ENCODE assay signal across 8 cellular contexts in genomic region chr3:134374791-134375541, GRCh38. TPM values are rescaled to one million over a fixed set of nuclear protein-coding genes. Genes with fewer than 3 reads are reported as not detected.
DNase-seq lines count a peak whose midpoint lies in the region; ATAC-seq and TF ChIP-seq lines count a peak whose summit lies in the region.

No MANE protein-coding gene starts in this region.

- peak overlapping the region in 1 of 10 donors; percentile 64 for H3K27ac Mint-ChIP-seq in naive thymus-derived CD8-positive, alpha-beta T cell

- TF ChIP-seq CTCF in Peyer's patch (IDR thresholded peaks at IDR 0.05), result no peak

- H3K36me3 ChIP-seq in Peyer's patch, result peaks cover 0 to 13% (median 0%) of the 10 kb centered on the region in 3 donors

- peak; percentile 10 to 13 for ATAC-seq in activated T-cell treated with anti-CD3 and anti-CD28 coated beads, Interleukin-2, amount 50 U/mL, for 4 hours
- no peak for ATAC-seq in naive thymus-derived CD8-positive, alpha-beta T cell
- ATAC-seq in GM21786 (IDR thresholded peaks at IDR 0.05; ENCODE audit: unreplicated experiment), result no peak

- peaks cover 6% of the 10 kb centered on the region for H3K4me1 Mint-ChIP-seq in activated T-cell treated with anti-CD3 and anti-CD28 coated beads, Interleukin-2, amount 50 U/mL, for 4 hours (ENCODE audit: low read depth)
- H3K4me1 Mint-ChIP-seq in naive thymus-derived CD8-positive, alpha-beta T cell, result peaks cover 7 to 15% (median 10%) of the 10 kb centered on the region in 4 donors

- H3K4me1 ChIP-seq in Peyer's patch, result peaks cover 0 to 48% (median 10%) of the 10 kb centered on the region in 4 donors

- H3K36me3 Mint-ChIP-seq in activated T-cell treated with anti-CD3 and anti-CD28 coated beads, Interleukin-2, amount 50 U/mL, for 4 hours (ENCODE audit: insufficient read depth), result no peaks in the 10 kb centered on the region
- H3K36me3 Mint-ChIP-seq in naive thymus-derived CD8-positive, alpha-beta T cell, result peaks cover 0 to 3% (median 0%) of the 10 kb centered on the region in 3 donors

- no peaks in the 10 kb centered on the region for H3K9me3 Mint-ChIP-seq in activated T-cell treated with anti-CD3 and anti-CD28 coated beads, Interleukin-2, amount 50 U/mL, for 4 hours
- no peaks in the 10 kb centered on the region for H3K9me3 Mint-ChIP-seq in naive thymus-derived CD8-positive, alpha-beta T cell

- no peaks in the 10 kb centered on the region for H3K9me3 ChIP-seq in Peyer's patch

- TF ChIP-seq POLR2A in Peyer's patch (IDR thresholded peaks at IDR 0.05), result no peak

- POLR2A ChIA-PET in naive thymus-derived CD8-positive, alpha-beta T cell (lab: Charles Lee), result no interaction called here

- H3K27ac ChIP-seq in Peyer's patch (peak overlapping the region; percentile 73 to 98 (median 90)), epithelial cell of prostate (peak overlapping the region; percentile 99)

- H3K4me3 Mint-ChIP-seq in activated T-cell treated with anti-CD3 and anti-CD28 coated beads, Interleukin-2, amount 50 U/mL, for 4 hours, result peak overlapping the region; percentile 77
- H3K4me3 Mint-ChIP-seq in naive thymus-derived CD8-positive, alpha-beta T cell, result peak overlapping the region; percentile 68 to 93 (median 81)

- H3K4me3 ChIP-seq in Peyer's patch, result peak overlapping the region; percentile 49 to 75 (median 62)

- no peak for DNase-seq in activated T-cell treated with anti-CD3 and anti-CD28 coated beads, Interleukin-2, amount 50 U/mL, for 4 hours
- DNase-seq in activated T-cell treated with anti-CD3 and anti-CD28 coated beads for 4 hours (no peak), Peyer's patch (peak in 2 of 3 donors; percentile 79 to 83), epithelial cell of prostate (ENCODE audit: low read depth, low spot score) (no peak), OCI-M1 (lab: John Stamatoyannopoulos, UW) (no peak)
- DNase-seq in naive thymus-derived CD8-positive, alpha-beta T cell, result no peak
- DNase-seq in stimulated activated CD4-positive, alpha-beta T cell treated with anti-CD3 and anti-CD28 coated beads, Interleukin-4, amount 100 ng/mL, for 1 hour, result no peak

- no peaks in the 10 kb centered on the region for H3K27me3 ChIP-seq in Peyer's patch

- peaks cover 44% of the 10 kb centered on the region for H3K27me3 Mint-ChIP-seq in activated T-cell treated with anti-CD3 and anti-CD28 coated beads, Interleukin-2, amount 50 U/mL, for 4 hours (ENCODE audit: low read depth)
- H3K27me3 Mint-ChIP-seq in naive thymus-derived CD8-positive, alpha-beta T cell, result peaks cover 21 to 63% (median 36%) of the 10 kb centered on the region in 5 donors

RNA-seq across cellular contexts. Expression of gene AMOTL2, which starts 0.7 kb away (rescaled TPM):
- total RNA-seq in activated T-cell treated with anti-CD3 and anti-CD28 coated beads, Interleukin-2, amount 50 U/mL, for 4 hours, result under 1 TPM; 0.16 to 0.87 (median 0.20) TPM
- 10 to 100 TPM; 20.3 to 72.8 (median 31.6) TPM for total RNA-seq in Peyer's patch
- not detected for total RNA-seq in naive thymus-derived CD8-positive, alpha-beta T cell
- polyA plus RNA-seq in naive thymus-derived CD8-positive, alpha-beta T cell, result not detected

Comparison
In these comparisons a context has a peak if more than half of its experiments do, and no peak if none do; other contexts are left out.
1. ATAC-seq: peak in activated T-cell treated with anti-CD3 and anti-CD28 coated beads, Interleukin-2, amount 50 U/mL, for 4 hours (2 of 2); none in naive thymus-derived CD8-positive, alpha-beta T cell (0 of 2) and GM21786 (single experiment).
2. DNase-seq: peak in Peyer's patch (2 of 3); none in activated T-cell treated with anti-CD3 and anti-CD28 coated beads, Interleukin-2, amount 50 U/mL, for 4 hours (single experiment), activated T-cell treated with anti-CD3 and anti-CD28 coated beads for 4 hours (single experiment), epithelial cell of prostate (single experiment), naive thymus-derived CD8-positive, alpha-beta T cell (0 of 10), stimulated activated CD4-positive, alpha-beta T cell treated with anti-CD3 and anti-CD28 coated beads, Interleukin-4, amount 100 ng/mL, for 1 hour (single experiment) and OCI-M1 (single experiment).
3. RNA of gene AMOTL2, which starts 0.7 kb away (total RNA-seq): 20.3 to 72.8 TPM in Peyer's patch; 0.16 to 0.87 TPM in activated T-cell treated with anti-CD3 and anti-CD28 coated beads, Interleukin-2, amount 50 U/mL, for 4 hours and not detected in naive thymus-derived CD8-positive, alpha-beta T cell; every median in the first group is over 10 times any median in the second.